16 cellular contexts compared by ENCODE assay signal in genomic region chr10:3228610-3228945, GRCh38.
"Had no signal": no experiment of that assay in that cellular context is flagged by ENCODE, and none has a peak within 500 bp of the region (broad histone marks: within the 10 kb centered on the region; RNA-seq: fewer than 3 reads in every experiment).

No MANE protein-coding gene starts in this region.

- DNase-seq: activated CD4-positive, alpha-beta T cell treated with anti-CD3 and anti-CD28 coated beads for 4 hours; activated CD8-positive, alpha-beta T cell treated with anti-CD3 and anti-CD28 coated beads for 36 hours; activated naive CD4-positive, alpha-beta T cell treated with anti-CD3 and anti-CD28 coated beads, Interleukin-2, amount 50 U/mL, for 16 hours; amniotic stem cell; foreskin melanocyte; heart left ventricle; nephron progenitor cell; stimulated activated CD4-positive, alpha-beta T cell treated with anti-CD3 and anti-CD28 coated beads, Interleukin-2, amount 100 ng/mL, for 24 hours; stimulated activated naive CD4-positive, alpha-beta T cell treated with Interleukin-2 at 50 U/mL for 16 hours; T-helper 9 cell had no signal

- FAIRE-seq: bronchial epithelial cell had no signal

- H3K9me3 ChIP-seq: heart left ventricle, left lung had no signal

- H3K9me3 Mint-ChIP-seq: activated CD8-positive, alpha-beta T cell treated with anti-CD3 and anti-CD28 coated beads for 36 hours; activated T-helper 2 cell treated with anti-CD3 and anti-CD28 coated beads, Interferon-gamma antibody, Interleukin-2, Interleukin-4, amounts not matched to agents 10 μg/mL and 5 μg/mL and 100 μg/mL, durations not matched to agents 14 hours and 24 hours and 36 hours; memory B cell had no signal

- H3K36me3 ChIP-seq: heart left ventricle, left lung had no signal

- H3K4me1 Mint-ChIP-seq: memory B cell, nephron progenitor cell had no signal

- H3K4me3 ChIP-seq: heart left ventricle, left lung had no signal

- H3K4me3 Mint-ChIP-seq: activated CD8-positive, alpha-beta T cell treated with anti-CD3 and anti-CD28 coated beads for 36 hours; memory B cell; nephron progenitor cell had no signal

- H3K36me3 Mint-ChIP-seq: memory B cell had no signal

- ATAC-seq: sciatic nerve had no signal

- H3K27me3 ChIP-seq: heart left ventricle, left lung had no signal

- H3K27me3 Mint-ChIP-seq: activated CD8-positive, alpha-beta T cell treated with anti-CD3 and anti-CD28 coated beads for 36 hours had no signal

- H3K27ac Mint-ChIP-seq: memory B cell had no signal

- H3K27ac ChIP-seq: heart left ventricle, left lung, VCaP had no signal
